Comparison of ENCODE assay signal across 17 cellular contexts in genomic region chr2:143398701-143399260, GRCh38.
A peak's percentile ranks its signal among the peaks of the same experiment; 100 is the strongest.
DNase-seq lines count a peak whose midpoint lies in the region; ATAC-seq and TF ChIP-seq lines count a peak whose summit lies in the region.
"Had no signal": no experiment of that assay in that cellular context is flagged by ENCODE, and none has a peak within 500 bp of the region (broad histone marks: within the 10 kb centered on the region; RNA-seq: fewer than 3 reads in every experiment).

No MANE protein-coding gene starts in this region.

- H3K4me1 Mint-ChIP-seq in HFFc6 (ENCODE audit: low read depth), result peaks cover 29% of the 10 kb centered on the region

- peak overlapping the region; percentile 30; the same call in 1 of the 2 replicates for H3K4me3 ChIP-seq in AG04450 (ENCODE audit: low read depth, low read length)
- H3K4me3 ChIP-seq: lung, PC-9 had no signal

- H3K4me3 Mint-ChIP-seq in HFFc6, result peak overlapping the region; percentile 75
- H3K4me3 Mint-ChIP-seq: stimulated activated naive CD8-positive, alpha-beta T cell treated with anti-CD3 and anti-CD28 coated beads, Interleukin-15, Interleukin-2, amounts not matched to agents 100 ng/mL and 50 ng/mL, for 24 hours had no signal

- H3K27ac ChIP-seq in AG04450 (ENCODE audit: low read depth, low read length) (no peak overlapping the region), foreskin keratinocyte (no peak overlapping the region)
- H3K27ac ChIP-seq: PC-9 had no signal

- H3K9me3 Mint-ChIP-seq in HFFc6, result no peaks in the 10 kb centered on the region
- H3K9me3 Mint-ChIP-seq: stimulated activated naive CD8-positive, alpha-beta T cell treated with anti-CD3 and anti-CD28 coated beads, Interleukin-15, Interleukin-2, amounts not matched to agents 100 ng/mL and 50 ng/mL, for 24 hours had no signal

- TF ChIP-seq CTCF in AG04450 (IDR thresholded peaks at IDR 0.05; ENCODE audit: low read depth, low read length), result no peak
- no peak for TF ChIP-seq CTCF in HFFc6 (IDR thresholded peaks at IDR 0.05)
- no peak for TF ChIP-seq CTCF in foreskin keratinocyte (conservative IDR thresholded peaks at IDR 0.05)

- H3K9me3 ChIP-seq in AG04450 (ENCODE audit: control insufficient read depth, insufficient read depth, low read length), result no peaks in the 10 kb centered on the region

- no peak overlapping the region for H3K27ac Mint-ChIP-seq in HFFc6
- H3K27ac Mint-ChIP-seq: stimulated activated naive CD8-positive, alpha-beta T cell treated with anti-CD3 and anti-CD28 coated beads, Interleukin-15, Interleukin-2, amounts not matched to agents 100 ng/mL and 50 ng/mL, for 24 hours had no signal

- POLR2A ChIA-PET in AG04450 (lab: Yijun Ruan, JAX), result no interaction called here

- peaks cover 10% of the 10 kb centered on the region for H3K4me1 ChIP-seq in foreskin keratinocyte

- CTCF ChIA-PET in AG04450 (lab: Charles Lee), result no interaction called here

- DNase-seq in AG04450 (ENCODE audit: low read depth, low spot score), result no peak
- DNase-seq in HFFc6, result no peak
- peak; percentile 1 for DNase-seq in NCI-H69 (lab: John Stamatoyannopoulos, UW)
- DNase-seq in foreskin keratinocyte, result peak; percentile 52 to 78
- DNase-seq in NK-92 treated with Interleukin-12 subunit alpha and Interleukin-12 subunit beta, amount 100 ng/mL, for 24 hours (lab: John Stamatoyannopoulos, UW), result no peak
- no peak for DNase-seq in cerebellar cortex (ENCODE audit: low spot score)
- no peak for DNase-seq in superior temporal gyrus (ENCODE audit: extremely low spot score)
- DNase-seq: activated CD4-positive, CD25-positive, alpha-beta regulatory T cell; activated naive CD4-positive, alpha-beta T cell treated with anti-CD3 and anti-CD28 coated beads, Interleukin-2, amount 50 U/mL, for 16 hours; KG1; NCI-H1930; PC-9; T-helper 1 cell had no signal

- no peaks in the 10 kb centered on the region for H3K27me3 Mint-ChIP-seq in HFFc6 (ENCODE audit: insufficient read depth)
- H3K27me3 Mint-ChIP-seq: stimulated activated naive CD8-positive, alpha-beta T cell treated with anti-CD3 and anti-CD28 coated beads, Interleukin-15, Interleukin-2, amounts not matched to agents 100 ng/mL and 50 ng/mL, for 24 hours had no signal

- ATAC-seq in foreskin keratinocyte (peak; percentile 80), HG02852 (IDR thresholded peaks at IDR 0.05; ENCODE audit: unreplicated experiment) (no peak)
- ATAC-seq: sciatic nerve had no signal

- H3K36me3 Mint-ChIP-seq in HFFc6 (ENCODE audit: low read depth), result no peaks in the 10 kb centered on the region

- H3K27me3 ChIP-seq in AG04450 (ENCODE audit: control insufficient read depth, insufficient read depth, low read length), result no peaks in the 10 kb centered on the region
- no peaks in the 10 kb centered on the region for H3K27me3 ChIP-seq in foreskin keratinocyte

Comparison
In these comparisons a context has a peak if more than half of its experiments do, and no peak if none do; other contexts are left out.
1. DNase-seq: peak in NCI-H69 (single experiment) and foreskin keratinocyte (2 of 2); none in AG04450 (single experiment), HFFc6 (single experiment), NK-92 treated with Interleukin-12 subunit alpha and Interleukin-12 subunit beta, amount 100 ng/mL, for 24 hours (single experiment), cerebellar cortex (single experiment) and superior temporal gyrus (single experiment).